ENCODE assay signal across 18 cellular contexts in genomic region chr7:122145937-122146336, GRCh38.
"Had no signal": no experiment of that assay in that cellular context is flagged by ENCODE, and none has a peak within 500 bp of the region (broad histone marks: within the 10 kb centered on the region; RNA-seq: fewer than 3 reads in every experiment).

No MANE protein-coding gene starts in this region.

- H3K9me3 Mint-ChIP-seq: activated T-helper 1 cell treated with anti-CD3 and anti-CD28 coated beads, Interleukin-12 subunit alpha, Interleukin-12 subunit beta, Interleukin-2, Interleukin-4 antibody, amounts not matched to agents 30 ng/mL and 10 ng/mL and 1 ng/mL, durations not matched to agents 14 hours and 24 hours and 36 hours had no signal

- H3K4me3 Mint-ChIP-seq: activated T-helper 1 cell treated with anti-CD3 and anti-CD28 coated beads, Interleukin-12 subunit alpha, Interleukin-12 subunit beta, Interleukin-2, Interleukin-4 antibody, amounts not matched to agents 30 ng/mL and 10 ng/mL and 1 ng/mL, durations not matched to agents 14 hours and 24 hours and 36 hours had no signal

- H3K36me3 Mint-ChIP-seq: activated naive CD8-positive, alpha-beta T cell had no signal

- ATAC-seq: left cardiac atrium; stimulated activated naive CD8-positive, alpha-beta T cell treated with anti-CD3 and anti-CD28 coated beads, Interleukin-15, Interleukin-2, amounts not matched to agents 100 U/mL and 50 U/mL, for 24 hours had no signal

- H3K4me3 ChIP-seq: dorsolateral prefrontal cortex, lung, tibial artery, uterus had no signal

- DNase-seq: activated CD4-positive, alpha-beta T cell treated with anti-CD3 and anti-CD28 coated beads, Interleukin-2, amount 50 U/mL, for 48 hours; activated T-cell treated with anti-CD3 and anti-CD28 coated beads for 4 hours; amniotic stem cell; caudate nucleus; dorsolateral prefrontal cortex; erythroblast; left cardiac atrium; retina; stimulated activated CD4-positive, alpha-beta T cell treated with anti-CD3 and anti-CD28 coated beads, Interleukin-2, amount 100 ng/mL, for 24 hours; stimulated activated naive CD8-positive, alpha-beta T cell treated with anti-CD3 and anti-CD28 coated beads, Interleukin-15, Interleukin-2, amounts not matched to agents 100 U/mL and 50 U/mL, for 24 hours; substantia nigra; SW 1271; tibial artery; uterus; WERI-Rb-1 had no signal

- H3K27me3 ChIP-seq: tibial artery, uterus had no signal

- H3K9me3 ChIP-seq: tibial artery, uterus had no signal

- H3K27ac Mint-ChIP-seq: activated naive CD8-positive, alpha-beta T cell; activated T-helper 1 cell treated with anti-CD3 and anti-CD28 coated beads, Interleukin-12 subunit alpha, Interleukin-12 subunit beta, Interleukin-2, Interleukin-4 antibody, amounts not matched to agents 30 ng/mL and 10 ng/mL and 1 ng/mL, durations not matched to agents 14 hours and 24 hours and 36 hours had no signal

- H3K36me3 ChIP-seq: tibial artery, uterus, WERI-Rb-1 had no signal

- H3K27ac ChIP-seq: dorsolateral prefrontal cortex, WERI-Rb-1 had no signal
